10 cellular contexts compared by ENCODE assay signal in genomic region chr12:111436266-111436665, GRCh38. TPM values are rescaled to one million over a fixed set of nuclear protein-coding genes. Genes with fewer than 3 reads are reported as not detected.
A peak's percentile ranks its signal among the peaks of the same experiment; 100 is the strongest.
DNase-seq lines count a peak whose midpoint lies in the region; ATAC-seq lines count a peak whose summit lies in the region.
"Had no signal": no experiment of that assay in that cellular context is flagged by ENCODE, and none has a peak within 500 bp of the region (broad histone marks: within the 10 kb centered on the region; RNA-seq: fewer than 3 reads in every experiment).

No MANE protein-coding gene starts in this region.

- peak overlapping the region; percentile 77 to 82 for H3K4me3 Mint-ChIP-seq in activated T-cell treated with anti-CD3 and anti-CD28 coated beads, Interleukin-2, amount 50 U/mL, for 72 hours
- peak overlapping the region; percentile 20 for H3K4me3 Mint-ChIP-seq in activated CD4-positive, alpha-beta memory T cell treated with anti-CD3 and anti-CD28 coated beads for 36 hours
- peak overlapping the region; percentile 81 to 91 (median 87) for H3K4me3 Mint-ChIP-seq in immature natural killer cell
- peak overlapping the region; percentile 42 to 84 for H3K4me3 Mint-ChIP-seq in stimulated activated naive CD8-positive, alpha-beta T cell treated with anti-CD3 and anti-CD28 coated beads, Interleukin-15, amount 100 ng/mL, for 72 hours
- H3K4me3 Mint-ChIP-seq: nephron had no signal

- H3K9me3 Mint-ChIP-seq in activated T-cell treated with anti-CD3 and anti-CD28 coated beads, Interleukin-2, amount 50 U/mL, for 72 hours: no peaks in the 10 kb centered on the region
- H3K9me3 Mint-ChIP-seq in activated CD4-positive, alpha-beta memory T cell treated with anti-CD3 and anti-CD28 coated beads for 36 hours: no peaks in the 10 kb centered on the region
- no peaks in the 10 kb centered on the region for H3K9me3 Mint-ChIP-seq in immature natural killer cell
- no peaks in the 10 kb centered on the region for H3K9me3 Mint-ChIP-seq in stimulated activated naive CD8-positive, alpha-beta T cell treated with anti-CD3 and anti-CD28 coated beads, Interleukin-15, amount 100 ng/mL, for 72 hours
- H3K9me3 Mint-ChIP-seq: nephron had no signal

- intact Hi-C loops in activated CD4-positive, alpha-beta memory T cell treated with anti-CD3 and anti-CD28 coated beads for 36 hours (cut with micrococcal nuclease): loop anchor here (10.0 kb wide), 1 partner anchor 661 kb away; no protein-coding TSS in a partner anchor

- H3K36me3 Mint-ChIP-seq in activated T-cell treated with anti-CD3 and anti-CD28 coated beads, Interleukin-2, amount 50 U/mL, for 72 hours (ENCODE audit: insufficient read depth in 2 of 2): peaks cover 6 to 15% of the 10 kb centered on the region in 2 donors
- H3K36me3 Mint-ChIP-seq in activated CD4-positive, alpha-beta memory T cell treated with anti-CD3 and anti-CD28 coated beads for 36 hours: peaks cover 16% of the 10 kb centered on the region
- H3K36me3 Mint-ChIP-seq in immature natural killer cell: peaks cover 4 to 5% (median 5%) of the 10 kb centered on the region in 3 donors

- H3K27me3 Mint-ChIP-seq in activated T-cell treated with anti-CD3 and anti-CD28 coated beads, Interleukin-2, amount 50 U/mL, for 72 hours (ENCODE audit: low read depth): no peaks in the 10 kb centered on the region
- no peaks in the 10 kb centered on the region for H3K27me3 Mint-ChIP-seq in activated CD4-positive, alpha-beta memory T cell treated with anti-CD3 and anti-CD28 coated beads for 36 hours
- peaks cover 21 to 55% (median 30%) of the 10 kb centered on the region in 3 donors for H3K27me3 Mint-ChIP-seq in immature natural killer cell (ENCODE audit: low read depth in 3 of 3)
- H3K27me3 Mint-ChIP-seq in stimulated activated naive CD8-positive, alpha-beta T cell treated with anti-CD3 and anti-CD28 coated beads, Interleukin-15, amount 100 ng/mL, for 72 hours: no peaks in the 10 kb centered on the region

- H3K4me1 Mint-ChIP-seq in activated T-cell treated with anti-CD3 and anti-CD28 coated beads, Interleukin-2, amount 50 U/mL, for 72 hours (ENCODE audit: low read depth): peaks cover 95% of the 10 kb centered on the region
- H3K4me1 Mint-ChIP-seq in activated CD4-positive, alpha-beta memory T cell treated with anti-CD3 and anti-CD28 coated beads for 36 hours (ENCODE audit: low read depth): peaks cover 91% of the 10 kb centered on the region
- H3K4me1 Mint-ChIP-seq in immature natural killer cell: peaks cover 98 to 99% of the 10 kb centered on the region in 2 donors
- peaks cover 100% of the 10 kb centered on the region for H3K4me1 Mint-ChIP-seq in stimulated activated naive CD8-positive, alpha-beta T cell treated with anti-CD3 and anti-CD28 coated beads, Interleukin-15, amount 100 ng/mL, for 72 hours

- ATAC-seq in activated T-cell treated with anti-CD3 and anti-CD28 coated beads, Interleukin-2, amount 50 U/mL, for 72 hours (replicated peaks in 1 of 2): no peak
- ATAC-seq in stimulated activated naive CD8-positive, alpha-beta T cell treated with anti-CD3 and anti-CD28 coated beads, Interleukin-15, amount 100 ng/mL, for 72 hours: no peak
- ATAC-seq in HG02763 (IDR thresholded peaks at IDR 0.05; ENCODE audit: unreplicated experiment): no peak

- POLR2A ChIA-PET in activated CD4-positive, alpha-beta memory T cell treated with anti-CD3 and anti-CD28 coated beads for 36 hours (lab: Charles Lee): interaction anchor here (1.3 to 3.6 kb wide), 3 partner anchors 8 to 29 kb away, joined by 3 to 42 read pairs (median 9); no protein-coding TSS in a partner anchor

- H3K27ac Mint-ChIP-seq in activated T-cell treated with anti-CD3 and anti-CD28 coated beads, Interleukin-2, amount 50 U/mL, for 72 hours: no peak overlapping the region
- peak overlapping the region; percentile 60 for H3K27ac Mint-ChIP-seq in activated CD4-positive, alpha-beta memory T cell treated with anti-CD3 and anti-CD28 coated beads for 36 hours
- H3K27ac Mint-ChIP-seq in immature natural killer cell: peak overlapping the region; percentile 98 to 100 (median 99)
- peak overlapping the region; percentile 61 to 95 for H3K27ac Mint-ChIP-seq in stimulated activated naive CD8-positive, alpha-beta T cell treated with anti-CD3 and anti-CD28 coated beads, Interleukin-15, amount 100 ng/mL, for 72 hours

- CTCF ChIA-PET in activated CD4-positive, alpha-beta memory T cell treated with anti-CD3 and anti-CD28 coated beads for 36 hours (lab: Charles Lee): interaction anchor here (2.5 to 28.6 kb wide), 3 partner anchors 9 to 32 kb away, joined by 32 to 1161 read pairs (median 46); partner anchors contain the start of gene SH2B3

- no peak for DNase-seq in activated T-cell treated with anti-CD3 and anti-CD28 coated beads, Interleukin-2, amount 50 U/mL, for 72 hours
- no peak for DNase-seq in activated T-cell treated with anti-CD3 and anti-CD28 coated beads, Interleukin-2, amount 50 U/mL, for 48 hours
- DNase-seq in activated CD4-positive, alpha-beta memory T cell treated with anti-CD3 and anti-CD28 coated beads for 36 hours: no peak
- no peak for DNase-seq in immature natural killer cell
- DNase-seq in stimulated activated naive CD8-positive, alpha-beta T cell treated with anti-CD3 and anti-CD28 coated beads, Interleukin-15, amount 100 ng/mL, for 72 hours: no peak
- no peak for DNase-seq in NAMALWA (ENCODE audit: low spot score)
- DNase-seq in NCI-H187 treated with DMSO at 0.1 percent for 48 hours (lab: John Stamatoyannopoulos, UW): no peak
- DNase-seq: activated gamma-delta T cell treated with Interleukin-2 at 50 U/mL for 16 hours had no signal

RNA-seq across cellular contexts. Expression of gene SH2B3, which starts 30.5 kb away (rescaled TPM):
- 10 to 100 TPM; 33.3 to 37.4 TPM for total RNA-seq in activated T-cell treated with anti-CD3 and anti-CD28 coated beads, Interleukin-2, amount 50 U/mL, for 72 hours
- 10 to 100 TPM; 32.6 to 34.2 TPM for total RNA-seq in activated CD4-positive, alpha-beta memory T cell treated with anti-CD3 and anti-CD28 coated beads for 36 hours
- 10 to 100 TPM in 1 of 3 donors, 1 to 10 TPM in 1, under 1 TPM in 1; 0.08 to 13.5 (median 5.3) TPM for polyA plus RNA-seq in immature natural killer cell

Comparison
In these comparisons a context has a peak if more than half of its experiments do, and no peak if none do; other contexts are left out.
1. H3K4me3 Mint-ChIP-seq: peak in every context shown above with its lines; median percentile 87 in immature natural killer cell; 80 in activated T-cell treated with anti-CD3 and anti-CD28 coated beads, Interleukin-2, amount 50 U/mL, for 72 hours; 63 in stimulated activated naive CD8-positive, alpha-beta T cell treated with anti-CD3 and anti-CD28 coated beads, Interleukin-15, amount 100 ng/mL, for 72 hours; 20 in activated CD4-positive, alpha-beta memory T cell treated with anti-CD3 and anti-CD28 coated beads for 36 hours.